ENCODE assay signal across 1 cellular context in the genomic region with DNA sequence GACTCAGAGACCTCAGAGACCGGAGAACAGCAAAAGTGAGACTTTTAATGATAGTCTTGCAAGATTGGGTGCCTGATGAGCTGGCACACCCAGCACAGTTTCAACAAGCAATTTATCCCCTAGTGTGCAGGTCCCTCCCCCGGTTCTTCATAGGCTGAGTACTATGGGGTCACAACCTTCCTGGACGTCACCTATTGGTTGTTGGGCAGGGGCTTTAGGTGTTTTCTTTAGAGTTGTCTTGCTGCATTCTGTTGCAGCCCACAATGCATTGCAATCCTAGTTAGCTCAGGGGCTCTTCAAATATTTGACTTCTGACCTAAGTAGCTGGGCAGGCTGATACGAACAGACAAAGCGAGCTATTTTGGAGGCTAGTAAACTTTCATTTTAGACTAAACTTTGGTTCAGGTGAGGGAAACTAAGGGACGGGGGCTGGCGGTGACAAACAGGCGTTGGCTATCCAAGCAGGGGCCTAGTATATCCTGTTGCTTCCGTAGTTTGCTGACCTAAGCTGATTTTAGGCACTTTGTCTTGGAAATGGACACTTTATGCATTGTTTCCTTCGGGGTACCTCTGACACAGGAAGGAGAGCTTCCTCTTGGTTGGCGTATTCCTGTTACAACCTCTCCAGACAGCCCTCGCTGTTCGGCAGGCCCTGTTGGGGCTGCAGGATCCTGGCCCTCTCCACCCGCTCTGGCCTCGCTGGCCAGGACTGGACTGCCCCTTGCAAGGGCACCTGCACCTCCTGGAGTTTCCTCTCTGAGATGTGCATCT.
TF ChIP-seq lines count a peak whose summit lies in the region.

No MANE protein-coding gene starts in this region.

TF ChIP-seq in HepG2, 621 proteins besides CTCF, POLR2A, EP300 and RAD21 (continued from another document and continues in another):
- TF ChIP-seq, protein P1, sequence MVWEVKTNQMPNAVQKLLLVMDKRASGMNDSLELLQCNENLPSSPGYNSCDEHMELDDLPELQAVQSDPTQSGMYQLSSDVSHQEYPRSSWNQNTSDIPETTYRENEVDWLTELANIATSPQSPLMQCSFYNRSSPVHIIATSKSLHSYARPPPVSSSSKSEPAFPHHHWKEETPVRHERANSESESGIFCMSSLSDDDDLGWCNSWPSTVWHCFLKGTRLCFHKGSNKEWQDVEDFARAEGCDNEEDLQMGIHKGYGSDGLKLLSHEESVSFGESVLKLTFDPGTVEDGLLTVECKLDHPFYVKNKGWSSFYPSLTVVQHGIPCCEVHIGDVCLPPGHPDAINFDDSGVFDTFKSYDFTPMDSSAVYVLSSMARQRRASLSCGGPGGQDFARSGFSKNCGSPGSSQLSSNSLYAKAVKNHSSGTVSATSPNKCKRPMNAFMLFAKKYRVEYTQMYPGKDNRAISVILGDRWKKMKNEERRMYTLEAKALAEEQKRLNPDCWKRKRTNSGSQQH (CRISPR knock-in tag; IDR thresholded peaks at IDR 0.05; ENCODE audit: low read depth) = peak; percentile 50; the same call in 1 of the 2 replicates
- TF ChIP-seq ZNF850 (CRISPR knock-in tag; conservative IDR thresholded peaks at IDR 0.05) = no peak
- TF ChIP-seq, protein P2, sequence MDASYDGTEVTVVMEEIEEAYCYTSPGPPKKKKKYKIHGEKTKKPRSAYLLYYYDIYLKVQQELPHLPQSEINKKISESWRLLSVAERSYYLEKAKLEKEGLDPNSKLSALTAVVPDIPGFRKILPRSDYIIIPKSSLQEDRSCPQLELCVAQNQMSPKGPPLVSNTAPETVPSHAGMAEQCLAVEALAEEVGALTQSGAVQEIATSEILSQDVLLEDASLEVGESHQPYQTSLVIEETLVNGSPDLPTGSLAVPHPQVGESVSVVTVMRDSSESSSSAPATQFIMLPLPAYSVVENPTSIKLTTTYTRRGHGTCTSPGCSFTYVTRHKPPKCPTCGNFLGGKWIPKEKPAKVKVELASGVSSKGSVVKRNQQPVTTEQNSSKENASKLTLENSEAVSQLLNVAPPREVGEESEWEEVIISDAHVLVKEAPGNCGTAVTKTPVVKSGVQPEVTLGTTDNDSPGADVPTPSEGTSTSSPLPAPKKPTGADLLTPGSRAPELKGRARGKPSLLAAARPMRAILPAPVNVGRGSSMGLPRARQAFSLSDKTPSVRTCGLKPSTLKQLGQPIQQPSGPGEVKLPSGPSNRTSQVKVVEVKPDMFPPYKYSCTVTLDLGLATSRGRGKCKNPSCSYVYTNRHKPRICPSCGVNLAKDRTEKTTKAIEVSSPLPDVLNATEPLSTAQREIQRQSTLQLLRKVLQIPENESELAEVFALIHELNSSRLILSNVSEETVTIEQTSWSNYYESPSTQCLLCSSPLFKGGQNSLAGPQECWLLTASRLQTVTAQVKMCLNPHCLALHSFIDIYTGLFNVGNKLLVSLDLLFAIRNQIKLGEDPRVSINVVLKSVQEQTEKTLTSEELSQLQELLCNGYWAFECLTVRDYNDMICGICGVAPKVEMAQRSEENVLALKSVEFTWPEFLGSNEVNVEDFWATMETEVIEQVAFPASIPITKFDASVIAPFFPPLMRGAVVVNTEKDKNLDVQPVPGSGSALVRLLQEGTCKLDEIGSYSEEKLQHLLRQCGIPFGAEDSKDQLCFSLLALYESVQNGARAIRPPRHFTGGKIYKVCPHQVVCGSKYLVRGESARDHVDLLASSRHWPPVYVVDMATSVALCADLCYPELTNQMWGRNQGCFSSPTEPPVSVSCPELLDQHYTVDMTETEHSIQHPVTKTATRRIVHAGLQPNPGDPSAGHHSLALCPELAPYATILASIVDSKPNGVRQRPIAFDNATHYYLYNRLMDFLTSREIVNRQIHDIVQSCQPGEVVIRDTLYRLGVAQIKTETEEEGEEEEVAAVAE (CRISPR knock-in tag; IDR thresholded peaks at IDR 0.05; ENCODE audit: borderline replicate concordance) = 0 out of 2 replicates have a peak, but pooled peaks have one; percentile 67
- no peak for TF ChIP-seq HNRNPH1 (optimal IDR thresholded peaks at IDR 0.05; ENCODE audit: low read depth, low read length)
- no peak for TF ChIP-seq FOXO1 (CRISPR knock-in tag; IDR thresholded peaks at IDR 0.05)
- TF ChIP-seq PRPF4 (IDR thresholded peaks at IDR 0.05; ENCODE audit: low read depth, low read length, poor library complexity, severe bottlenecking) = no peak
- TF ChIP-seq NFE2 (CRISPR knock-in tag; IDR thresholded peaks at IDR 0.05) = no peak
- no peak for TF ChIP-seq NONO (IDR thresholded peaks at IDR 0.05)
- peak; percentile 28; the same call in 1 of the 2 replicates for TF ChIP-seq NONO (CRISPR knock-in tag; conservative IDR thresholded peaks at IDR 0.05)
- no peak for TF ChIP-seq KLF11 (CRISPR knock-in tag; IDR thresholded peaks at IDR 0.05)
- TF ChIP-seq ZNF776 (CRISPR knock-in tag; IDR thresholded peaks at IDR 0.05) = no peak
- TF ChIP-seq ZNF543 (CRISPR knock-in tag; IDR thresholded peaks at IDR 0.05) = no peak
- no peak for TF ChIP-seq IKZF1 (IDR thresholded peaks at IDR 0.05)
- TF ChIP-seq, protein P3, sequence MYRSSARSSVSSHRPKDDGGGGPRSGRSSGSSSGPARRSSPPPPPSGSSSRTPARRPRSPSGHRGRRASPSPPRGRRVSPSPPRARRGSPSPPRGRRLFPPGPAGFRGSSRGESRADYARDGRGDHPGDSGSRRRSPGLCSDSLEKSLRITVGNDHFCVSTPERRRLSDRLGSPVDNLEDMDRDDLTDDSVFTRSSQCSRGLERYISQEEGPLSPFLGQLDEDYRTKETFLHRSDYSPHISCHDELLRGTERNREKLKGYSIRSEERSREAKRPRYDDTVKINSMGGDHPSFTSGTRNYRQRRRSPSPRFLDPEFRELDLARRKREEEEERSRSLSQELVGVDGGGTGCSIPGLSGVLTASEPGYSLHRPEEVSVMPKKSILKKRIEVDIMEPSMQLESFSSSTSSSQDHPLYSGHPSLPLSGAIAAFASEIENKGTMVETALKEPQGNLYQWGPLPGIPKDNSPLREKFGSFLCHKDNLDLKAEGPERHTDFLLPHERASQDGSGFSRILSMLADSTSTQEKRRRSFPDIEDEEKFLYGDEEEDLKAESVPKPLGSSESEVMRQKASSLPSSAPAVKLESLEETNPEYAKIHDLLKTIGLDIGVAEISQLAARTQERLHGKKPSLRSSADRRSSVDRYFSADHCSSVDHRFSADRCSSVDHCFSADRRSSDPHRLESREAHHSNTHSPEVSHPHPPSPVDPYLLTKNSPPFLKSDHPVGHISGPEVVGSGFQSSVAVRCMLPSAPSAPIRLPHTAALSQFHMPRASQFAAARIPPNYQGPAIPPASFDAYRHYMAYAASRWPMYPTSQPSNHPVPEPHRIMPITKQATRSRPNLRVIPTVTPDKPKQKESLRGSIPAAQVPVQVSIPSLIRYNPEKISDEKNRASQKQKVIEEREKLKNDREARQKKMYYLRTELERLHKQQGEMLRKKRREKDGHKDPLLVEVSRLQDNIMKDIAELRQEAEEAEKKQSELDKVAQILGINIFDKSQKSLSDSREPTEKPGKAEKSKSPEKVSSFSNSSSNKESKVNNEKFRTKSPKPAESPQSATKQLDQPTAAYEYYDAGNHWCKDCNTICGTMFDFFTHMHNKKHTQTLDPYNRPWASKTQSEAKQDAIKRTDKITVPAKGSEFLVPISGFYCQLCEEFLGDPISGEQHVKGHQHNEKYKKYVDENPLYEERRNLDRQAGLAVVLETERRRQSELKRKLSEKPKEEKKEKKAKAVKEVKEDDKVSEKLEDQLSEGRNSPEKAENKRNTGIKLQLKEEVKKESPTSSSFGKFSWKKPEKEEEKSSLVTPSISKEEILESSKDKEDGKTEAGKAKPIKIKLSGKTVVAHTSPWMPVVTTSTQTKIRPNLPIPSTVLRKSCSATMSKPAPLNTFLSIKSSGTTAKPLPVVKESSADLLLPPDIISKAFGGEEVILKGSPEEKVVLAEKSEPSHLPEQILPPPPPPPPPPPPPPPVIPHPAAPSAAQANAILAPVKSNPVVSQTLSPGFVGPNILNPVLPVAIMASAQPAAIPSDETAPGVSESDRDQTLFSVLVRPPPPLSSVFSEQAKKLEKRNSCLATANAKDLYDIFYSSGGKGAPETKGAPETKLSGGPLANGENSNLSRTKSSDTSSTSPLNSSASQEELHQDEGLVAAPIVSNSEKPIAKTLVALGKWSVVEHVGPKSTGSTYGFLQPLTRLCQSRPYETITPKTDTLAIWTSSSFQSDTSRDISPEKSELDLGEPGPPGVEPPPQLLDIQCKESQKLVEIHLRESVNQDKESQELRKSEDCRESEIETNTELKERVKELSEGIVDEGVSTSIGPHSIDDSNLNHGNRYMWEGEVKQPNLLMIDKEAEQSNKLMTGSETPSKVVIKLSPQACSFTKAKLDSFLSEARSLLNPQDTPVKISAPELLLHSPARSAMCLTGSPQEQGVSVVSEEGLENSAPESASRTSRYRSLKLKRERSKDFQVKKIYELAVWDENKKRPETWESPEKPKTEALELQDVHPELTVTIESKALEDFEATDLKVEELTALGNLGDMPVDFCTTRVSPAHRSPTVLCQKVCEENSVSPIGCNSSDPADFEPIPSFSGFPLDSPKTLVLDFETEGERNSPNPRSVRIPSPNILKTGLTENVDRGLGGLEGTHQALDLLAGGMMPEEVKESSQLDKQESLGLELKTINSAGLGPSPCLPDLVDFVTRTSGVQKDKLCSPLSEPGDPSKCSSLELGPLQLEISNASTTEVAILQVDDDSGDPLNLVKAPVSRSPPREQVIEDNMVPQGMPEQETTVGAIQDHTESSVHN (CRISPR knock-in tag; IDR thresholded peaks at IDR 0.05) = no peak
- TF ChIP-seq SRY (CRISPR knock-in tag; IDR thresholded peaks at IDR 0.05) = no peak
- TF ChIP-seq CEBPG (CRISPR knock-in tag; IDR thresholded peaks at IDR 0.05) = peak; percentile 53; the same call in 1 of the 2 replicates
- no peak for TF ChIP-seq RBM39 (IDR thresholded peaks at IDR 0.05; ENCODE audit: low read depth, low read length, poor library complexity, severe bottlenecking)
- TF ChIP-seq PHB2 (IDR thresholded peaks at IDR 0.05; ENCODE audit: partially characterized antibody) = no peak
- TF ChIP-seq ZNF343 (CRISPR knock-in tag; IDR thresholded peaks at IDR 0.05) = no peak
- TF ChIP-seq JUND (CRISPR knock-in tag; IDR thresholded peaks at IDR 0.05) = no peak
- no peak for TF ChIP-seq ZNF549 (CRISPR knock-in tag; IDR thresholded peaks at IDR 0.05)
- no peak for TF ChIP-seq SCMH1 (CRISPR knock-in tag; IDR thresholded peaks at IDR 0.05; ENCODE audit: borderline replicate concordance)
- TF ChIP-seq ZNF138 (CRISPR knock-in tag; IDR thresholded peaks at IDR 0.05; ENCODE audit: low read depth) = no peak
- TF ChIP-seq RCOR2 (CRISPR knock-in tag; IDR thresholded peaks at IDR 0.05) = no peak
- TF ChIP-seq HCFC1 (IDR thresholded peaks at IDR 0.05; ENCODE audit: low read depth, low read length) = no peak
- no peak for TF ChIP-seq ZSCAN29 (CRISPR knock-in tag; conservative IDR thresholded peaks at IDR 0.05)
- TF ChIP-seq, protein P4, sequence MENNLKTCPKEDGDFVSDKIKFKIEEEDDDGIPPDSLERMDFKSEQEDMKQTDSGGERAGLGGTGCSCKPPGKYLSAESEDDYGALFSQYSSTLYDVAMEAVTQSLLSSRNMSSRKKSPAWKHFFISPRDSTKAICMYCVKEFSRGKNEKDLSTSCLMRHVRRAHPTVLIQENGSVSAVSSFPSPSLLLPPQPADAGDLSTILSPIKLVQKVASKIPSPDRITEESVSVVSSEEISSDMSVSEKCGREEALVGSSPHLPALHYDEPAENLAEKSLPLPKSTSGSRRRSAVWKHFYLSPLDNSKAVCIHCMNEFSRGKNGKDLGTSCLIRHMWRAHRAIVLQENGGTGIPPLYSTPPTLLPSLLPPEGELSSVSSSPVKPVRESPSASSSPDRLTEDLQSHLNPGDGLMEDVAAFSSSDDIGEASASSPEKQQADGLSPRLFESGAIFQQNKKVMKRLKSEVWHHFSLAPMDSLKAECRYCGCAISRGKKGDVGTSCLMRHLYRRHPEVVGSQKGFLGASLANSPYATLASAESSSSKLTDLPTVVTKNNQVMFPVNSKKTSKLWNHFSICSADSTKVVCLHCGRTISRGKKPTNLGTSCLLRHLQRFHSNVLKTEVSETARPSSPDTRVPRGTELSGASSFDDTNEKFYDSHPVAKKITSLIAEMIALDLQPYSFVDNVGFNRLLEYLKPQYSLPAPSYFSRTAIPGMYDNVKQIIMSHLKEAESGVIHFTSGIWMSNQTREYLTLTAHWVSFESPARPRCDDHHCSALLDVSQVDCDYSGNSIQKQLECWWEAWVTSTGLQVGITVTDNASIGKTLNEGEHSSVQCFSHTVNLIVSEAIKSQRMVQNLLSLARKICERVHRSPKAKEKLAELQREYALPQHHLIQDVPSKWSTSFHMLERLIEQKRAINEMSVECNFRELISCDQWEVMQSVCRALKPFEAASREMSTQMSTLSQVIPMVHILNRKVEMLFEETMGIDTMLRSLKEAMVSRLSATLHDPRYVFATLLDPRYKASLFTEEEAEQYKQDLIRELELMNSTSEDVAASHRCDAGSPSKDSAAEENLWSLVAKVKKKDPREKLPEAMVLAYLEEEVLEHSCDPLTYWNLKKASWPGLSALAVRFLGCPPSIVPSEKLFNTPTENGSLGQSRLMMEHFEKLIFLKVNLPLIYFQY (CRISPR knock-in tag; IDR thresholded peaks at IDR 0.05; ENCODE audit: borderline replicate concordance) = no peak
- TF ChIP-seq SRSF9 (IDR thresholded peaks at IDR 0.05; ENCODE audit: borderline replicate concordance, insufficient read depth, low read depth, low read length, poor library complexity, severe bottlenecking) = no peak
- peak; percentile 87 for TF ChIP-seq ZNF143 (CRISPR knock-in tag; IDR thresholded peaks at IDR 0.05)
- TF ChIP-seq GATA4 (IDR thresholded peaks at IDR 0.05; ENCODE audit: borderline replicate concordance, low read depth) = peak; percentile 91
- TF ChIP-seq MEF2D (CRISPR knock-in tag; IDR thresholded peaks at IDR 0.05) = peak; percentile 54; the same call in 1 of the 2 replicates
- TF ChIP-seq TEAD3 (CRISPR knock-in tag; optimal IDR thresholded peaks at IDR 0.05; ENCODE audit: borderline replicate concordance) = peak; percentile 58
- TF ChIP-seq, protein P5, sequence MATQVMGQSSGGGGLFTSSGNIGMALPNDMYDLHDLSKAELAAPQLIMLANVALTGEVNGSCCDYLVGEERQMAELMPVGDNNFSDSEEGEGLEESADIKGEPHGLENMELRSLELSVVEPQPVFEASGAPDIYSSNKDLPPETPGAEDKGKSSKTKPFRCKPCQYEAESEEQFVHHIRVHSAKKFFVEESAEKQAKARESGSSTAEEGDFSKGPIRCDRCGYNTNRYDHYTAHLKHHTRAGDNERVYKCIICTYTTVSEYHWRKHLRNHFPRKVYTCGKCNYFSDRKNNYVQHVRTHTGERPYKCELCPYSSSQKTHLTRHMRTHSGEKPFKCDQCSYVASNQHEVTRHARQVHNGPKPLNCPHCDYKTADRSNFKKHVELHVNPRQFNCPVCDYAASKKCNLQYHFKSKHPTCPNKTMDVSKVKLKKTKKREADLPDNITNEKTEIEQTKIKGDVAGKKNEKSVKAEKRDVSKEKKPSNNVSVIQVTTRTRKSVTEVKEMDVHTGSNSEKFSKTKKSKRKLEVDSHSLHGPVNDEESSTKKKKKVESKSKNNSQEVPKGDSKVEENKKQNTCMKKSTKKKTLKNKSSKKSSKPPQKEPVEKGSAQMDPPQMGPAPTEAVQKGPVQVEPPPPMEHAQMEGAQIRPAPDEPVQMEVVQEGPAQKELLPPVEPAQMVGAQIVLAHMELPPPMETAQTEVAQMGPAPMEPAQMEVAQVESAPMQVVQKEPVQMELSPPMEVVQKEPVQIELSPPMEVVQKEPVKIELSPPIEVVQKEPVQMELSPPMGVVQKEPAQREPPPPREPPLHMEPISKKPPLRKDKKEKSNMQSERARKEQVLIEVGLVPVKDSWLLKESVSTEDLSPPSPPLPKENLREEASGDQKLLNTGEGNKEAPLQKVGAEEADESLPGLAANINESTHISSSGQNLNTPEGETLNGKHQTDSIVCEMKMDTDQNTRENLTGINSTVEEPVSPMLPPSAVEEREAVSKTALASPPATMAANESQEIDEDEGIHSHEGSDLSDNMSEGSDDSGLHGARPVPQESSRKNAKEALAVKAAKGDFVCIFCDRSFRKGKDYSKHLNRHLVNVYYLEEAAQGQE (IDR thresholded peaks at IDR 0.05; ENCODE audit: borderline replicate concordance in 1 of 2, low read depth in 1 of 2, low read length in 2 of 2) = peak in 1 of 2 experiments; percentile 76; a peak in 1 of 4 replicates
- peak; percentile 98 for TF ChIP-seq NR2C2 (CRISPR knock-in tag; IDR thresholded peaks at IDR 0.05; ENCODE audit: borderline replicate concordance)
- no peak for TF ChIP-seq SALL2 (CRISPR knock-in tag; IDR thresholded peaks at IDR 0.05)
